ENCODE assay signal across 19 cellular contexts in the genomic region with DNA sequence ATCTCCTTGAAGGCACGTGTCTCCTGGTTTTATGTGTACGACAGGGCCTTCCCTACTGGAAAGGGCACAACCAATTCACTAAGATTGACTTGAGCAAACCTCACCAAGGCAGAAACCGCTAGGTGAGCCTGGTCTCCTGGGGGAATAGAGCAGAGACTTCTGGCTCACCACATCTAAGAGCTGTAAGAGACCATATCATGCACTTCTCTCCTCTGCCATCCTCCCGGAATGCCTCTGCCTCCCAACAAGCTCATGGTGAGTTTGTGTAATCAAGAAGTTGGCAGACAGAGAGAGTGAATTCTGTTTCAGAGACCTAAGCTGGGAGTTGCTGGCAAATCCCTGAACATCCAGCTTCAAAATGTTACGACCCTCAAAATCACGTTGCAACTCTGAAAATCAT.
"Had no signal": no experiment of that assay in that cellular context is flagged by ENCODE, and none has a peak within 500 bp of the region (broad histone marks: within the 10 kb centered on the region; RNA-seq: fewer than 3 reads in every experiment).

No MANE protein-coding gene starts in this region.

- H3K4me1 Mint-ChIP-seq: activated B cell treated with CpG ODN at 0.5 μM for 24 hours; activated naive CD4-positive, alpha-beta T cell treated with anti-CD3 and anti-CD28 coated beads, Interleukin-2, amount 10 ng/mL, durations not matched to agents 7 days and 5 days; activated naive CD8-positive, alpha-beta T cell treated with anti-CD3 and anti-CD28 coated beads, Interleukin-2, amount 50 U/mL, for 24 hours had no signal

- H3K4me3 ChIP-seq: breast epithelium, hepatocyte, lower lobe of right lung, right atrium auricular region, tibial artery had no signal

- H3K9me3 Mint-ChIP-seq: activated B cell treated with CpG ODN at 0.5 μM for 24 hours; activated CD8-positive, alpha-beta T cell treated with anti-CD3 and anti-CD28 coated beads for 36 hours; activated naive CD4-positive, alpha-beta T cell treated with anti-CD3 and anti-CD28 coated beads, Interleukin-2, amount 10 ng/mL, durations not matched to agents 7 days and 5 days; activated naive CD8-positive, alpha-beta T cell treated with anti-CD3 and anti-CD28 coated beads, Interleukin-2, amount 50 U/mL, for 24 hours; activated T-cell treated with anti-CD3 and anti-CD28 coated beads, Interleukin-2, amount 50 U/mL, for 24 hours; T-cell had no signal

- H3K36me3 Mint-ChIP-seq: activated naive CD4-positive, alpha-beta T cell treated with anti-CD3 and anti-CD28 coated beads, Interleukin-2, amount 10 ng/mL, durations not matched to agents 7 days and 5 days had no signal

- DNase-seq: activated B cell treated with CpG ODN at 0.5 μM for 24 hours; activated CD4-positive, alpha-beta T cell treated with anti-CD3 and anti-CD28 coated beads for 4 hours; activated CD8-positive, alpha-beta T cell treated with anti-CD3 and anti-CD28 coated beads for 36 hours; activated effector memory CD4-positive, alpha-beta T cell treated with Interleukin-2 at 50 U/mL for 16 hours; activated naive CD4-positive, alpha-beta T cell treated with anti-CD3 and anti-CD28 coated beads, Interleukin-2, amount 10 ng/mL, durations not matched to agents 7 days and 5 days; activated naive CD8-positive, alpha-beta T cell treated with anti-CD3 and anti-CD28 coated beads, Interleukin-2, amount 50 U/mL, for 24 hours; activated T-cell treated with anti-CD3 and anti-CD28 coated beads, Interleukin-2, amount 50 U/mL, for 24 hours; aorta; effector CD4-positive, alpha-beta T cell; left colon; lower lobe of right lung; midbrain; stimulated activated naive CD8-positive, alpha-beta T cell treated with anti-CD3 and anti-CD28 coated beads, Interleukin-15, Interleukin-2, amounts not matched to agents 100 U/mL and 50 U/mL, for 24 hours; T-cell; tibial artery had no signal

- H3K4me3 Mint-ChIP-seq: activated B cell treated with CpG ODN at 0.5 μM for 24 hours; activated CD8-positive, alpha-beta T cell treated with anti-CD3 and anti-CD28 coated beads for 36 hours; activated naive CD4-positive, alpha-beta T cell treated with anti-CD3 and anti-CD28 coated beads, Interleukin-2, amount 10 ng/mL, durations not matched to agents 7 days and 5 days; activated naive CD8-positive, alpha-beta T cell treated with anti-CD3 and anti-CD28 coated beads, Interleukin-2, amount 50 U/mL, for 24 hours; activated T-cell treated with anti-CD3 and anti-CD28 coated beads, Interleukin-2, amount 50 U/mL, for 24 hours; T-cell had no signal

- ATAC-seq: activated CD8-positive, alpha-beta T cell treated with anti-CD3 and anti-CD28 coated beads for 36 hours; activated naive CD8-positive, alpha-beta T cell treated with anti-CD3 and anti-CD28 coated beads, Interleukin-2, amount 50 U/mL, for 24 hours; left colon; lower lobe of right lung; stimulated activated naive CD8-positive, alpha-beta T cell treated with anti-CD3 and anti-CD28 coated beads, Interleukin-15, Interleukin-2, amounts not matched to agents 100 U/mL and 50 U/mL, for 24 hours; T-cell had no signal

- H3K36me3 ChIP-seq: breast epithelium, lower lobe of right lung, right atrium auricular region had no signal

- H3K27me3 Mint-ChIP-seq: activated B cell treated with CpG ODN at 0.5 μM for 24 hours; activated CD8-positive, alpha-beta T cell treated with anti-CD3 and anti-CD28 coated beads for 36 hours; activated naive CD4-positive, alpha-beta T cell treated with anti-CD3 and anti-CD28 coated beads, Interleukin-2, amount 10 ng/mL, durations not matched to agents 7 days and 5 days; activated naive CD8-positive, alpha-beta T cell treated with anti-CD3 and anti-CD28 coated beads, Interleukin-2, amount 50 U/mL, for 24 hours; activated T-cell treated with anti-CD3 and anti-CD28 coated beads, Interleukin-2, amount 50 U/mL, for 24 hours; T-cell had no signal

- H3K9me3 ChIP-seq: breast epithelium, lower lobe of right lung, right atrium auricular region, tibial artery had no signal

- H3K27ac ChIP-seq: breast epithelium, hepatocyte, lower lobe of right lung, right atrium auricular region, tibial artery had no signal

- H3K27ac Mint-ChIP-seq: activated B cell treated with CpG ODN at 0.5 μM for 24 hours; activated CD8-positive, alpha-beta T cell treated with anti-CD3 and anti-CD28 coated beads for 36 hours; activated naive CD4-positive, alpha-beta T cell treated with anti-CD3 and anti-CD28 coated beads, Interleukin-2, amount 10 ng/mL, durations not matched to agents 7 days and 5 days; activated naive CD8-positive, alpha-beta T cell treated with anti-CD3 and anti-CD28 coated beads, Interleukin-2, amount 50 U/mL, for 24 hours; activated T-cell treated with anti-CD3 and anti-CD28 coated beads, Interleukin-2, amount 50 U/mL, for 24 hours; progenitor cell of endocrine pancreas; T-cell had no signal

- H3K27me3 ChIP-seq: breast epithelium, hepatocyte, right atrium auricular region, tibial artery had no signal
